15 cellular contexts compared by ENCODE assay signal in the genomic region with DNA sequence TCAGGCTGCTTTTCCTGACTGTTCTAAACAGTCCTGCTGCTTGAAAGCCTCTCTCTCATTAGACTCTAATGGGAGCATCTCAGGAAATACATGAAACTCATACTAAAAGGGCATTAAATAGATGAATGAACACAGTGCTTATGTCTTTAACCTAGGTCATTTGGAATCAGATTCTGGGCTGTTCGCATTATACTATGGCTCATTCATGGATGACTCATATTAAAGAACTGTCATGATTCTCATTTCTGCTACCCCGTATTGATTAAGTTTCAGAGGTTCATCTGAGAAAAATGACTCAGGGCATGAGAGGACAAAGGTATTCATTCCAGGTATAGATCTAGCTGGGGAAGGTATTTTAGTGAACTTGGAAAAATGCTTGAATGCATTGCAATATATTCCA.
A peak's percentile ranks its signal among the peaks of the same experiment; 100 is the strongest.
DNase-seq lines count a peak whose midpoint lies in the region; ATAC-seq and TF ChIP-seq lines count a peak whose summit lies in the region.
"Had no signal": no experiment of that assay in that cellular context is flagged by ENCODE, and none has a peak within 500 bp of the region (broad histone marks: within the 10 kb centered on the region; RNA-seq: fewer than 3 reads in every experiment).

No MANE protein-coding gene starts in this region.

- ATAC-seq in GM21360 (IDR thresholded peaks at IDR 0.05; ENCODE audit: unreplicated experiment): peak; percentile 47
- peak; percentile 64 for ATAC-seq in HG03196 (IDR thresholded peaks at IDR 0.05; ENCODE audit: unreplicated experiment)
- peak; percentile 72 for ATAC-seq in SK-N-SH treated with all-trans-retinoic acid at 6 μM for 48 hours
- ATAC-seq: psoas muscle; stimulated activated naive B cell treated with anti-CD40 and anti-IgM and Interleukin-4, amounts not matched to agents 10 μg/mL and 1 μg/mL and 100 μg/mL, for 72 hours had no signal

- H3K4me1 Mint-ChIP-seq in nephron progenitor cell (peaks cover 26% of the 10 kb centered on the region), osteocyte (ENCODE audit: unreplicated experiment) (peaks cover 17% of the 10 kb centered on the region), chondrocyte (ENCODE audit: low read depth) (peaks cover 6% of the 10 kb centered on the region)
- H3K4me1 Mint-ChIP-seq: stimulated activated naive B cell treated with anti-CD40 and anti-IgM and Interleukin-4, amounts not matched to agents 10 μg/mL and 1 μg/mL and 100 μg/mL, for 72 hours had no signal

- DNase-seq in ELR (ENCODE audit: low read depth) (peak; percentile 56), nephron progenitor cell (no peak), osteocyte (ENCODE audit: extremely low spot score, unreplicated experiment) (no peak), chondrocyte (ENCODE audit: low spot score) (no peak)
- no peak for DNase-seq in activated CD4-positive, alpha-beta T cell treated with anti-CD3 and anti-CD28 coated beads, Interleukin-2, amount 50 U/mL, for 1 hour
- DNase-seq: activated CD4-positive, alpha-beta T cell treated with anti-CD3 and anti-CD28 coated beads, Interleukin-2, amount 50 U/mL, for 4 hours; DMS 273 treated with DMSO at 0.1 percent for 48 hours; Kasumi-1; psoas muscle; stimulated activated CD4-positive, alpha-beta T cell treated with anti-CD3 and anti-CD28 coated beads, Interleukin-2, amount 100 ng/mL, for 48 hours; stimulated activated naive B cell treated with anti-CD40 and anti-IgM and Interleukin-4, amounts not matched to agents 10 μg/mL and 1 μg/mL and 100 μg/mL, for 72 hours had no signal

- H3K9me3 Mint-ChIP-seq in nephron progenitor cell: no peaks in the 10 kb centered on the region
- peaks cover under 1% of the 10 kb centered on the region for H3K9me3 Mint-ChIP-seq in osteocyte (ENCODE audit: unreplicated experiment)
- no peaks in the 10 kb centered on the region for H3K9me3 Mint-ChIP-seq in chondrocyte (ENCODE audit: low read depth)

- no peaks in the 10 kb centered on the region for H3K36me3 Mint-ChIP-seq in nephron progenitor cell (ENCODE audit: low read depth)
- H3K36me3 Mint-ChIP-seq in osteocyte (ENCODE audit: unreplicated experiment): no peaks in the 10 kb centered on the region
- H3K36me3 Mint-ChIP-seq in chondrocyte (ENCODE audit: low read depth): no peaks in the 10 kb centered on the region
- H3K36me3 Mint-ChIP-seq: stimulated activated naive B cell treated with anti-CD40 and anti-IgM and Interleukin-4, amounts not matched to agents 10 μg/mL and 1 μg/mL and 100 μg/mL, for 72 hours had no signal

- TF ChIP-seq CTCF in nephron progenitor cell (IDR thresholded peaks at IDR 0.05) (no peak), osteocyte (IDR thresholded peaks at IDR 0.05) (no peak), chondrocyte (IDR thresholded peaks at IDR 0.05) (no peak)

- no peak overlapping the region for H3K4me3 Mint-ChIP-seq in nephron progenitor cell
- no peak overlapping the region for H3K4me3 Mint-ChIP-seq in osteocyte (ENCODE audit: unreplicated experiment)
- H3K4me3 Mint-ChIP-seq in chondrocyte (ENCODE audit: unreplicated experiment): no peak overlapping the region
- H3K4me3 Mint-ChIP-seq: dendritic cell treated with granulocyte-macrophage colony-stimulating factor and Interleukin-4, amounts not matched to agents 40 ng/mL and 50 ng/mL, for 4 days; stimulated activated naive B cell treated with anti-CD40 and anti-IgM and Interleukin-4, amounts not matched to agents 10 μg/mL and 1 μg/mL and 100 μg/mL, for 72 hours had no signal

- H3K27ac Mint-ChIP-seq in nephron progenitor cell (no peak overlapping the region), osteocyte (ENCODE audit: unreplicated experiment) (no peak overlapping the region), chondrocyte (ENCODE audit: unreplicated experiment) (no peak overlapping the region)
- H3K27ac Mint-ChIP-seq: dendritic cell treated with granulocyte-macrophage colony-stimulating factor and Interleukin-4, amounts not matched to agents 40 ng/mL and 50 ng/mL, for 4 days; stimulated activated naive B cell treated with anti-CD40 and anti-IgM and Interleukin-4, amounts not matched to agents 10 μg/mL and 1 μg/mL and 100 μg/mL, for 72 hours had no signal

- peaks cover 5% of the 10 kb centered on the region for H3K27me3 Mint-ChIP-seq in nephron progenitor cell (ENCODE audit: low read depth, poor library complexity)
- H3K27me3 Mint-ChIP-seq in osteocyte (ENCODE audit: unreplicated experiment): no peaks in the 10 kb centered on the region
- H3K27me3 Mint-ChIP-seq in chondrocyte (ENCODE audit: low read depth): no peaks in the 10 kb centered on the region
- H3K27me3 Mint-ChIP-seq: dendritic cell treated with granulocyte-macrophage colony-stimulating factor and Interleukin-4, amounts not matched to agents 40 ng/mL and 50 ng/mL, for 4 days; stimulated activated naive B cell treated with anti-CD40 and anti-IgM and Interleukin-4, amounts not matched to agents 10 μg/mL and 1 μg/mL and 100 μg/mL, for 72 hours had no signal

TF ChIP-seq in SK-N-SH treated with all-trans-retinoic acid at 6 μM for 48 hours, 23 proteins besides CTCF, POLR2A, EP300 and RAD21:
- TF ChIP-seq BACH2 (CRISPR knock-in tag; IDR thresholded peaks at IDR 0.05; ENCODE audit: borderline replicate concordance) (no peak), RARB (CRISPR knock-in tag; IDR thresholded peaks at IDR 0.05) (no peak), TCF4 (CRISPR knock-in tag; IDR thresholded peaks at IDR 0.05; ENCODE audit: borderline replicate concordance) (no peak), CSDC2 (CRISPR knock-in tag; IDR thresholded peaks at IDR 0.05) (no peak), ISL1 (CRISPR knock-in tag; IDR thresholded peaks at IDR 0.05) (no peak), ZNF8 (CRISPR knock-in tag; IDR thresholded peaks at IDR 0.05) (no peak)
- TF ChIP-seq, protein P1, sequence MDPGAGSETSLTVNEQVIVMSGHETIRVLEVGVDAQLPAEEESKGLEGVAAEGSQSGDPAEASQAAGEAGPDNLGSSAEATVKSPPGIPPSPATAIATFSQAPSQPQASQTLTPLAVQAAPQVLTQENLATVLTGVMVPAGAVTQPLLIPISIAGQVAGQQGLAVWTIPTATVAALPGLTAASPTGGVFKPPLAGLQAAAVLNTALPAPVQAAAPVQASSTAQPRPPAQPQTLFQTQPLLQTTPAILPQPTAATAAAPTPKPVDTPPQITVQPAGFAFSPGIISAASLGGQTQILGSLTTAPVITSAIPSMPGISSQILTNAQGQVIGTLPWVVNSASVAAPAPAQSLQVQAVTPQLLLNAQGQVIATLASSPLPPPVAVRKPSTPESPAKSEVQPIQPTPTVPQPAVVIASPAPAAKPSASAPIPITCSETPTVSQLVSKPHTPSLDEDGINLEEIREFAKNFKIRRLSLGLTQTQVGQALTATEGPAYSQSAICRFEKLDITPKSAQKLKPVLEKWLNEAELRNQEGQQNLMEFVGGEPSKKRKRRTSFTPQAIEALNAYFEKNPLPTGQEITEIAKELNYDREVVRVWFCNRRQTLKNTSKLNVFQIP (CRISPR knock-in tag; IDR thresholded peaks at IDR 0.05; ENCODE audit: borderline replicate concordance, low read depth): no peak
